Comparison of ENCODE assay signal across 6 cellular contexts in the genomic region with DNA sequence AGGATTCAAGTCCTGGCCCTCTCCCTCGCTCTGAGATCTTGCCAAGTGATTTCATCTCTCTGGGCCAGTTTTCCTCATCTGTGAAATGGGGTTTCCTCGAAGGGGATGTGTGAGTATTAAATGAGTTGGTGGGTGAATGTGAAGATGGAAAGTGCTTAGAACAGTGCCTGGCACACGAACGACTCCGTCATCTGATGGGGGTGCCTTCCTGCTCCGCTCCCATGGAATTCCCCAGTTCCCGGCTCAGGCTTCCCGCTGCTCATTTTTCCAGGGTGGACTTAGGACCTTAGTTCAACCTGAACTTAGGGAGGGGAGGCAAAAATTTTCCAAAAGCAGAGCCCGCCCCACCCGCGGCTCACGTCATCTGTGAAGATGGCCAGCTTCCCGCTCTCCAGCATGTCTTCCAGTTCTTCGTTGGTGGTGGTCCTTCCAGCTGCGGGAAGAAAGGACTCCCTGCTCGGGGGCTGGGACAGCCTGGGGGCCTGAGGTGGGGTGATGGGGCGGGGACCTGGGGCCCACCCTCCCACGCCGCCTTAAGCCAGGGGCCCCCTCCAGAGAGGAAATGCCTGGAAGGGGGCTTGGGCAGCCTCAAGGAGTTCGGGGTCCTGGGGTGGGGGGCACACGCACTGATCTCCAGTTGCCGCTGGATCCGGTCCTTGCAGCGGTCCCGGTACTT. TPM values are rescaled to one million over a fixed set of nuclear protein-coding genes. Genes with fewer than 3 reads are reported as not detected.
A peak's percentile ranks its signal among the peaks of the same experiment; 100 is the strongest.
DNase-seq lines count a peak whose midpoint lies in the region; ATAC-seq and TF ChIP-seq lines count a peak whose summit lies in the region.

No MANE protein-coding gene starts in this region.

- WGBS in tibial nerve, 2 donors: 17 to 19% methylated on average over 21 to 25 of the region's 25 CpGs

- peaks cover 17% of the 10 kb centered on the region for H3K4me1 Mint-ChIP-seq in activated naive CD4-positive, alpha-beta T cell treated with anti-CD3 and anti-CD28 coated beads, Interleukin-2, amount 10 ng/mL, durations not matched to agents 7 days and 5 days
- peaks cover 2% of the 10 kb centered on the region for H3K4me1 Mint-ChIP-seq in glutamatergic neuron (ENCODE audit: low read depth, unreplicated experiment)

- TF ChIP-seq EP300 in tibial nerve (IDR thresholded peaks at IDR 0.05): no peak

- no peak for DNase-seq in activated naive CD4-positive, alpha-beta T cell treated with anti-CD3 and anti-CD28 coated beads, Interleukin-2, amount 10 ng/mL, durations not matched to agents 7 days and 5 days
- DNase-seq in activated naive CD4-positive, alpha-beta T cell treated with anti-CD3 and anti-CD28 coated beads, Interleukin-2, amount 50 U/mL, for 72 hours (ENCODE audit: low spot score in 2 of 2): no peak
- DNase-seq in glutamatergic neuron: no peak
- no peak for DNase-seq in tibial nerve (ENCODE audit: low spot score in 2 of 2)
- no peak for DNase-seq in C1 segment of cervical spinal cord (lab: John Stamatoyannopoulos, UW)
- DNase-seq in SKM-1 treated with dmso at 0.1 percent for 144 hours (lab: John Stamatoyannopoulos, UW; ENCODE audit: unreplicated experiment): no peak

- no peaks in the 10 kb centered on the region for H3K9me3 ChIP-seq in tibial nerve

- no peak for TF ChIP-seq POLR2A in tibial nerve (IDR thresholded peaks at IDR 0.05)

- H3K4me1 ChIP-seq in tibial nerve: peaks cover 0 to 27% (median 7%) of the 10 kb centered on the region in 4 donors

- CTCF ChIA-PET in activated naive CD4-positive, alpha-beta T cell treated with anti-CD3 and anti-CD28 coated beads, Interleukin-2, amount 10 ng/mL, durations not matched to agents 7 days and 5 days (lab: Charles Lee): interaction anchor here (1.0 to 1.1 kb wide), 2 partner anchors 12 to 79 kb away, joined by 3 read pairs; a partner anchor contains a TSS

- peak overlapping the region; percentile 35 to 63 (median 60) for H3K4me3 ChIP-seq in tibial nerve

- H3K27ac ChIP-seq in tibial nerve: peak overlapping the region; percentile 38 to 89 (median 75)

- peak overlapping the region; percentile 74 for H3K4me3 Mint-ChIP-seq in activated naive CD4-positive, alpha-beta T cell treated with anti-CD3 and anti-CD28 coated beads, Interleukin-2, amount 10 ng/mL, durations not matched to agents 7 days and 5 days
- peak overlapping the region; percentile 81 for H3K4me3 Mint-ChIP-seq in glutamatergic neuron (ENCODE audit: unreplicated experiment)

- TF ChIP-seq CTCF in glutamatergic neuron (IDR thresholded peaks at IDR 0.05; ENCODE audit: partially characterized antibody, unreplicated experiment) (no peak), tibial nerve (IDR thresholded peaks at IDR 0.05) (no peak)

- H3K27ac Mint-ChIP-seq in activated naive CD4-positive, alpha-beta T cell treated with anti-CD3 and anti-CD28 coated beads, Interleukin-2, amount 10 ng/mL, durations not matched to agents 7 days and 5 days: peak overlapping the region; percentile 4
- peak overlapping the region in 1 of 2 donors; percentile 85 for H3K27ac Mint-ChIP-seq in activated naive CD4-positive, alpha-beta T cell treated with anti-CD3 and anti-CD28 coated beads, Interleukin-2, amount 50 U/mL, for 72 hours
- peak overlapping the region; percentile 59 for H3K27ac Mint-ChIP-seq in glutamatergic neuron (ENCODE audit: unreplicated experiment)

- no peaks in the 10 kb centered on the region for H3K36me3 ChIP-seq in tibial nerve

- H3K36me3 Mint-ChIP-seq in activated naive CD4-positive, alpha-beta T cell treated with anti-CD3 and anti-CD28 coated beads, Interleukin-2, amount 10 ng/mL, durations not matched to agents 7 days and 5 days: no peaks in the 10 kb centered on the region
- no peaks in the 10 kb centered on the region for H3K36me3 Mint-ChIP-seq in activated naive CD4-positive, alpha-beta T cell treated with anti-CD3 and anti-CD28 coated beads, Interleukin-2, amount 50 U/mL, for 72 hours
- no peaks in the 10 kb centered on the region for H3K36me3 Mint-ChIP-seq in glutamatergic neuron (ENCODE audit: unreplicated experiment)

- H3K27me3 ChIP-seq in tibial nerve: no peaks in the 10 kb centered on the region

- H3K9me3 Mint-ChIP-seq in activated naive CD4-positive, alpha-beta T cell treated with anti-CD3 and anti-CD28 coated beads, Interleukin-2, amount 10 ng/mL, durations not matched to agents 7 days and 5 days: no peaks in the 10 kb centered on the region
- no peaks in the 10 kb centered on the region for H3K9me3 Mint-ChIP-seq in activated naive CD4-positive, alpha-beta T cell treated with anti-CD3 and anti-CD28 coated beads, Interleukin-2, amount 50 U/mL, for 72 hours
- no peaks in the 10 kb centered on the region for H3K9me3 Mint-ChIP-seq in glutamatergic neuron (ENCODE audit: unreplicated experiment)

- no peak for ATAC-seq in activated naive CD4-positive, alpha-beta T cell treated with anti-CD3 and anti-CD28 coated beads, Interleukin-2, amount 50 U/mL, for 72 hours

- H3K27me3 Mint-ChIP-seq in activated naive CD4-positive, alpha-beta T cell treated with anti-CD3 and anti-CD28 coated beads, Interleukin-2, amount 10 ng/mL, durations not matched to agents 7 days and 5 days: peaks cover 48% of the 10 kb centered on the region
- peaks cover 7% of the 10 kb centered on the region for H3K27me3 Mint-ChIP-seq in glutamatergic neuron (ENCODE audit: unreplicated experiment)

RNA-seq across cellular contexts. Expression of a gene that starts 11.5 kb away (rescaled TPM):
- total RNA-seq in activated naive CD4-positive, alpha-beta T cell treated with anti-CD3 and anti-CD28 coated beads, Interleukin-2, amount 50 U/mL, for 72 hours: 1 to 10 TPM; 4.1 to 9.2 TPM
- total RNA-seq in glutamatergic neuron (ENCODE audit: unreplicated experiment) (2.0 TPM), tibial nerve (10 to 100 TPM; 14.9 to 42.9 (median 22.5) TPM)

RNA-seq across cellular contexts. Expression of a gene that starts 14.0 kb away (rescaled TPM):
- total RNA-seq in activated naive CD4-positive, alpha-beta T cell treated with anti-CD3 and anti-CD28 coated beads, Interleukin-2, amount 50 U/mL, for 72 hours: 1 to 10 TPM in 1 of 2 donors, under 1 TPM in 1; 0.87 to 4.5 TPM
- total RNA-seq in glutamatergic neuron (ENCODE audit: unreplicated experiment) (51.6 TPM), tibial nerve (1 to 10 TPM in 3 of 4 donors, under 1 TPM in 1; 0.84 to 6.1 (median 1.3) TPM)

RNA-seq across cellular contexts. Expression of a gene that starts 36.9 kb away (rescaled TPM):
- 10 to 100 TPM; 63.4 to 66.1 TPM for total RNA-seq in activated naive CD4-positive, alpha-beta T cell treated with anti-CD3 and anti-CD28 coated beads, Interleukin-2, amount 50 U/mL, for 72 hours
- total RNA-seq in glutamatergic neuron (ENCODE audit: unreplicated experiment) (23.4 TPM), tibial nerve (10 to 100 TPM; 50.7 to 69.3 (median 63.9) TPM)

RNA-seq across cellular contexts. Expression of a gene that starts 38.9 kb away (rescaled TPM):
- 10 to 100 TPM; 24.5 to 34.1 TPM for total RNA-seq in activated naive CD4-positive, alpha-beta T cell treated with anti-CD3 and anti-CD28 coated beads, Interleukin-2, amount 50 U/mL, for 72 hours
- 24.3 TPM for total RNA-seq in glutamatergic neuron (ENCODE audit: unreplicated experiment)
- total RNA-seq in tibial nerve: 10 to 100 TPM in 2 of 4 donors, 1 to 10 TPM in 2; 7.9 to 17.1 (median 10.7) TPM

RNA-seq across cellular contexts. Expression of a gene that starts 47.6 kb away (rescaled TPM):
- total RNA-seq in activated naive CD4-positive, alpha-beta T cell treated with anti-CD3 and anti-CD28 coated beads, Interleukin-2, amount 50 U/mL, for 72 hours: 10 to 100 TPM in 1 of 2 donors, 1 to 10 TPM in 1; 7.3 to 17.1 TPM
- total RNA-seq in glutamatergic neuron (ENCODE audit: unreplicated experiment): 5.1 TPM
- 10 to 100 TPM; 50.7 to 58.4 (median 52.9) TPM for total RNA-seq in tibial nerve
